In genomic region chr12:56998316-56998715, GRCh38 we compare ENCODE assay signal across 1 cellular context.
TF ChIP-seq lines count a peak whose summit lies in the region.

No MANE protein-coding gene starts in this region.

TF ChIP-seq in GM12891, 5 proteins besides CTCF, POLR2A, EP300 and RAD21:
- TF ChIP-seq SPI1 (IDR thresholded peaks at IDR 0.05; ENCODE audit: low read depth, low read length): no peak
- no peak for TF ChIP-seq POLR2AphosphoS5 (IDR thresholded peaks at IDR 0.05; ENCODE audit: low read depth, low read length)
- TF ChIP-seq PAX5 (IDR thresholded peaks at IDR 0.05; ENCODE audit: insufficient read depth, low read length, severe bottlenecking): no peak
